ENCODE assay signal across 1 cellular context in genomic region chr2:161160226-161161073, GRCh38.
TF ChIP-seq lines count a peak whose summit lies in the region.

TANK (plus strand) TSS chr2:161160428; CDS start chr2:161179663, 19,235 bp downstream.

TF ChIP-seq in HepG2, 621 proteins besides CTCF, POLR2A, EP300 and RAD21 (continued from another document and continues in another):
- TF ChIP-seq HBP1 (CRISPR knock-in tag; IDR thresholded peaks at IDR 0.05; ENCODE audit: low read depth), result peak; percentile 99
- TF ChIP-seq KLF12 (CRISPR knock-in tag; IDR thresholded peaks at IDR 0.05; ENCODE audit: borderline replicate concordance), result peak; percentile 95
- TF ChIP-seq CERS6 (CRISPR knock-in tag; IDR thresholded peaks at IDR 0.05), result no peak
- 0 out of 2 replicates have a peak, but pooled peaks have one; percentile 41 for TF ChIP-seq LBX2 (CRISPR knock-in tag; IDR thresholded peaks at IDR 0.05; ENCODE audit: borderline replicate concordance)
- TF ChIP-seq SOX5 (CRISPR knock-in tag; IDR thresholded peaks at IDR 0.05; ENCODE audit: borderline replicate concordance), result peak; percentile 90
- TF ChIP-seq TRIM22 (IDR thresholded peaks at IDR 0.05), result no peak
- peak; percentile 86 for TF ChIP-seq IRF2 (CRISPR knock-in tag; IDR thresholded peaks at IDR 0.05)
- TF ChIP-seq ATAD3A (CRISPR knock-in tag; IDR thresholded peaks at IDR 0.05), result no peak
- peak; percentile 65 for TF ChIP-seq RBM22 (optimal IDR thresholded peaks at IDR 0.05; ENCODE audit: low read length)
- no peak; the same call in 1 of the 2 replicates for TF ChIP-seq EHMT2 (IDR thresholded peaks at IDR 0.05; ENCODE audit: borderline replicate concordance, low read depth, low read length)
- peak; percentile 96 for TF ChIP-seq ZNF766 (CRISPR knock-in tag; IDR thresholded peaks at IDR 0.05; ENCODE audit: borderline replicate concordance)
- peak; percentile 95 for TF ChIP-seq ZNF687 (CRISPR knock-in tag; IDR thresholded peaks at IDR 0.05)
- no peak for TF ChIP-seq EZH2 (conservative IDR thresholded peaks at IDR 0.05; ENCODE audit: low read depth, low read length)
- no peak for TF ChIP-seq HOXA7 (CRISPR knock-in tag; IDR thresholded peaks at IDR 0.05)
- peak; percentile 83 for TF ChIP-seq SPEN (CRISPR knock-in tag; IDR thresholded peaks at IDR 0.05; ENCODE audit: low read depth)
- TF ChIP-seq ZNF740 (CRISPR knock-in tag; IDR thresholded peaks at IDR 0.05), result peak; percentile 83; the same call in 1 of the 2 replicates
- TF ChIP-seq ZNF597 (CRISPR knock-in tag; IDR thresholded peaks at IDR 0.05), result no peak
- TF ChIP-seq THAP7 (CRISPR knock-in tag; IDR thresholded peaks at IDR 0.05), result 0 out of 2 replicates have a peak, but pooled peaks have one; percentile 26
- TF ChIP-seq CCAR2 (optimal IDR thresholded peaks at IDR 0.05; ENCODE audit: low read depth, low read length), result no peak
- no peak for TF ChIP-seq KAT2B (IDR thresholded peaks at IDR 0.05; ENCODE audit: borderline replicate concordance, low read depth, low read length)
- 0 out of 2 replicates have a peak, but pooled peaks have one; percentile 33 for TF ChIP-seq ZNF878 (CRISPR knock-in tag; IDR thresholded peaks at IDR 0.05)
- TF ChIP-seq STAG1 (CRISPR knock-in tag; IDR thresholded peaks at IDR 0.05), result peak; percentile 1; the same call in 1 of the 2 replicates
- no peak; the same call in 1 of the 2 replicates for TF ChIP-seq SRY (CRISPR knock-in tag; IDR thresholded peaks at IDR 0.05)
- TF ChIP-seq ZBTB1 (CRISPR knock-in tag; IDR thresholded peaks at IDR 0.05; ENCODE audit: borderline replicate concordance), result peak; percentile 15; the same call in 1 of the 2 replicates
- TF ChIP-seq ZC3H13 (CRISPR knock-in tag; IDR thresholded peaks at IDR 0.05), result peak; percentile 95
- TF ChIP-seq ZFP37 (CRISPR knock-in tag; IDR thresholded peaks at IDR 0.05; ENCODE audit: borderline replicate concordance), result peak; percentile 72; the same call in 1 of the 2 replicates
- TF ChIP-seq ESRRA (CRISPR knock-in tag; IDR thresholded peaks at IDR 0.05; ENCODE audit: low read depth), result peak; percentile 35
- TF ChIP-seq ELF1 (CRISPR knock-in tag; IDR thresholded peaks at IDR 0.05), result peak; percentile 94
- peak; percentile 84 for TF ChIP-seq UBTF (CRISPR knock-in tag; IDR thresholded peaks at IDR 0.05)
- no peak for TF ChIP-seq ZNF660 (CRISPR knock-in tag; IDR thresholded peaks at IDR 0.05; ENCODE audit: borderline replicate concordance, low read depth)
- TF ChIP-seq HHEX (CRISPR knock-in tag; IDR thresholded peaks at IDR 0.05), result peak; percentile 83
- TF ChIP-seq SNAI1 (CRISPR knock-in tag; IDR thresholded peaks at IDR 0.05; ENCODE audit: borderline replicate concordance), result peak; percentile 84; the same call in 1 of the 2 replicates
- no peak for TF ChIP-seq ZNF180 (CRISPR knock-in tag; IDR thresholded peaks at IDR 0.05; ENCODE audit: borderline replicate concordance, low read depth)
- peak; percentile 42 for TF ChIP-seq E2F5 (CRISPR knock-in tag; conservative IDR thresholded peaks at IDR 0.05)
- peak; percentile 87 for TF ChIP-seq HNF1A (IDR thresholded peaks at IDR 0.05; ENCODE audit: low read depth)
- peak; percentile 82 for TF ChIP-seq HNF1A (CRISPR knock-in tag; IDR thresholded peaks at IDR 0.05; ENCODE audit: borderline replicate concordance)
- peak; percentile 59; the same call in 1 of the 2 replicates for TF ChIP-seq HIVEP1 (CRISPR knock-in tag; IDR thresholded peaks at IDR 0.05)
- TF ChIP-seq FOXP4 (CRISPR knock-in tag; IDR thresholded peaks at IDR 0.05), result peak; percentile 97
